Comparison of ENCODE assay signal across 1 cellular context in genomic region chr17:59827721-59828477, GRCh38.
A peak's percentile ranks its signal among the peaks of the same experiment; 100 is the strongest.
TF ChIP-seq lines count a peak whose summit lies in the region.

No MANE protein-coding gene starts in this region.

TF ChIP-seq in GM12878, 131 proteins besides CTCF, POLR2A, EP300 and RAD21 (continued from another document and continues in another):
- TF ChIP-seq TAF1 (IDR thresholded peaks at IDR 0.05; ENCODE audit: borderline replicate concordance, low read depth, low read length), result no peak
- no peak for TF ChIP-seq STAT1 (conservative IDR thresholded peaks at IDR 0.05)
- no peak for TF ChIP-seq NFIC (IDR thresholded peaks at IDR 0.05; ENCODE audit: low read depth, low read length)
- no peak for TF ChIP-seq SREBF2 (IDR thresholded peaks at IDR 0.05; ENCODE audit: low read length)
- no peak for TF ChIP-seq NRF1 (conservative IDR thresholded peaks at IDR 0.05; ENCODE audit: low read depth, low read length)
- TF ChIP-seq EED (IDR thresholded peaks at IDR 0.05; ENCODE audit: low read depth), result no peak
- TF ChIP-seq ZBED1 (IDR thresholded peaks at IDR 0.05; ENCODE audit: borderline replicate concordance), result no peak
- TF ChIP-seq SMARCA5 (IDR thresholded peaks at IDR 0.05), result peak; percentile 18; the same call in 1 of the 2 replicates
- no peak for TF ChIP-seq EZH2 (IDR thresholded peaks at IDR 0.05; ENCODE audit: borderline replicate concordance, control insufficient read depth, low read depth, low read length)
- no peak for TF ChIP-seq YBX1 (IDR thresholded peaks at IDR 0.05)
- peak; percentile 83 for TF ChIP-seq ATF7 (IDR thresholded peaks at IDR 0.05; ENCODE audit: low read depth)
- no peak for TF ChIP-seq RELB (IDR thresholded peaks at IDR 0.05; ENCODE audit: low read depth)
- TF ChIP-seq SREBF1 (IDR thresholded peaks at IDR 0.05; ENCODE audit: low read length), result no peak
- no peak for TF ChIP-seq SIX5 (IDR thresholded peaks at IDR 0.05; ENCODE audit: low read depth, low read length, severe bottlenecking)
- TF ChIP-seq SMC3 (IDR thresholded peaks at IDR 0.05; ENCODE audit: borderline replicate concordance, low read length), result no peak
- TF ChIP-seq IKZF1 (conservative IDR thresholded peaks at IDR 0.05), result no peak
- TF ChIP-seq CHD2 (IDR thresholded peaks at IDR 0.05; ENCODE audit: borderline replicate concordance, low read depth, low read length), result no peak
- peak; percentile 88 for TF ChIP-seq ZSCAN29 (IDR thresholded peaks at IDR 0.05)
- no peak for TF ChIP-seq PRDM15 (CRISPR knock-in tag; IDR thresholded peaks at IDR 0.05)
- no peak for TF ChIP-seq ZNF274 (IDR thresholded peaks at IDR 0.05; ENCODE audit: insufficient read depth, insufficient read length)
- TF ChIP-seq RCOR1 (conservative IDR thresholded peaks at IDR 0.05; ENCODE audit: low read depth, low read length), result no peak
- TF ChIP-seq BHLHE40 (IDR thresholded peaks at IDR 0.05; ENCODE audit: borderline replicate concordance in 1 of 2, low read depth in 2 of 2, low read length in 1 of 2), result no peak
- TF ChIP-seq ZNF592 (IDR thresholded peaks at IDR 0.05), result peak; percentile 7; the same call in 1 of the 2 replicates
- TF ChIP-seq FOXM1 (IDR thresholded peaks at IDR 0.05; ENCODE audit: low read depth, low read length), result no peak
- TF ChIP-seq POLR2AphosphoS5 (IDR thresholded peaks at IDR 0.05; ENCODE audit: low read length), result 0 out of 2 replicates have a peak, but pooled peaks have one; percentile 60
- TF ChIP-seq HSF1 (IDR thresholded peaks at IDR 0.05; ENCODE audit: low read depth, low read length), result no peak
- 0 out of 2 replicates have a peak, but pooled peaks have one; percentile 10 for TF ChIP-seq BMI1 (IDR thresholded peaks at IDR 0.05; ENCODE audit: borderline replicate concordance)
- no peak for TF ChIP-seq RAD51 (IDR thresholded peaks at IDR 0.05)
- TF ChIP-seq MTA2 (IDR thresholded peaks at IDR 0.05; ENCODE audit: low read depth), result no peak; the same call in 1 of the 2 replicates
- TF ChIP-seq CEBPB (IDR thresholded peaks at IDR 0.05; ENCODE audit: borderline replicate concordance in 1 of 2, low read depth in 2 of 2, low read length in 2 of 2), result no peak
- no peak for TF ChIP-seq ZNF622 (IDR thresholded peaks at IDR 0.05)
- TF ChIP-seq RBBP5 (conservative IDR thresholded peaks at IDR 0.05), result no peak
- TF ChIP-seq ZBTB11 (CRISPR knock-in tag; IDR thresholded peaks at IDR 0.05), result no peak
- TF ChIP-seq BCL11A (IDR thresholded peaks at IDR 0.05; ENCODE audit: low read depth, low read length), result no peak
- no peak for TF ChIP-seq SUPT20H (IDR thresholded peaks at IDR 0.05; ENCODE audit: borderline replicate concordance, control insufficient read depth, low read depth, low read length)
- TF ChIP-seq BCL3 (IDR thresholded peaks at IDR 0.05; ENCODE audit: borderline replicate concordance, insufficient read depth, low read depth, low read length, poor library complexity, severe bottlenecking), result no peak
- TF ChIP-seq PKNOX1 (IDR thresholded peaks at IDR 0.05), result peak; percentile 79
- no peak for TF ChIP-seq ZZZ3 (IDR thresholded peaks at IDR 0.05; ENCODE audit: control insufficient read depth, insufficient read length, low read depth)
- TF ChIP-seq FOXK2 (IDR thresholded peaks at IDR 0.05), result no peak
- no peak for TF ChIP-seq NR2C2 (IDR thresholded peaks at IDR 0.05; ENCODE audit: borderline replicate concordance, control insufficient read depth, insufficient read length, low read depth)
- no peak for TF ChIP-seq HDAC2 (IDR thresholded peaks at IDR 0.05)
- no peak for TF ChIP-seq LARP7 (IDR thresholded peaks at IDR 0.05)
- no peak for TF ChIP-seq USF2 (IDR thresholded peaks at IDR 0.05; ENCODE audit: borderline replicate concordance, low read depth, low read length)
- TF ChIP-seq STAT3 (IDR thresholded peaks at IDR 0.05; ENCODE audit: low read depth, low read length), result no peak
- no peak for TF ChIP-seq HDGF (IDR thresholded peaks at IDR 0.05)
- no peak for TF ChIP-seq SPI1 (IDR thresholded peaks at IDR 0.05; ENCODE audit: borderline replicate concordance, insufficient read depth, low read depth, low read length)
- no peak for TF ChIP-seq PAX8 (IDR thresholded peaks at IDR 0.05)
- TF ChIP-seq DPF2 (IDR thresholded peaks at IDR 0.05), result no peak
- TF ChIP-seq CREB1 (IDR thresholded peaks at IDR 0.05; ENCODE audit: low read depth), result no peak
- peak in 1 of 2 experiments; percentile 38; a peak in 1 of 4 replicates for TF ChIP-seq IKZF2 (IDR thresholded peaks at IDR 0.05)
